2 cellular contexts compared by ENCODE assay signal in genomic region chr7:128707752-128708151, GRCh38.
A peak's percentile ranks its signal among the peaks of the same experiment; 100 is the strongest.
TF ChIP-seq lines count a peak whose summit lies in the region.

No MANE protein-coding gene starts in this region.

TF ChIP-seq in HEK293, 187 proteins besides CTCF, POLR2A, EP300 and RAD21 (continued from another document):
- TF ChIP-seq ZNF366 (tag by site-specific recombination; conservative IDR thresholded peaks at IDR 0.05) (peak; percentile 93), ZNF335 (tag by site-specific recombination; conservative IDR thresholded peaks at IDR 0.05) (no peak), OSR2 (tag by site-specific recombination; IDR thresholded peaks at IDR 0.05) (no peak), ZBTB6 (tag by site-specific recombination; IDR thresholded peaks at IDR 0.05) (no peak), ZNF26 (tag by site-specific recombination; IDR thresholded peaks at IDR 0.05) (0 out of 2 replicates have a peak, but pooled peaks have one; percentile 30), BCL11A (tag by site-specific recombination; IDR thresholded peaks at IDR 0.05; ENCODE audit: low read depth) (no peak), ZFP37 (tag by site-specific recombination; IDR thresholded peaks at IDR 0.05) (no peak), ZNF302 (tag by site-specific recombination; IDR thresholded peaks at IDR 0.05; ENCODE audit: low read depth) (no peak), ZNF677 (tag by site-specific recombination; IDR thresholded peaks at IDR 0.05) (no peak), ZNF645 (tag by site-specific recombination; IDR thresholded peaks at IDR 0.05) (no peak), ZNF704 (tag by site-specific recombination; IDR thresholded peaks at IDR 0.05) (no peak), ZNF266 (tag by site-specific recombination; IDR thresholded peaks at IDR 0.05; ENCODE audit: low read depth) (no peak), ZNF174 (tag by site-specific recombination; IDR thresholded peaks at IDR 0.05) (no peak), ZNF791 (tag by site-specific recombination; IDR thresholded peaks at IDR 0.05) (no peak), PRDM1 (tag by site-specific recombination; IDR thresholded peaks at IDR 0.05) (peak; percentile 93), ZNF24 (tag by site-specific recombination; IDR thresholded peaks at IDR 0.05) (no peak), SP3 (tag by site-specific recombination; IDR thresholded peaks at IDR 0.05) (no peak), ZNF585B (tag by site-specific recombination; IDR thresholded peaks at IDR 0.05) (no peak), GFI1B (tag by site-specific recombination; IDR thresholded peaks at IDR 0.05) (no peak), ZNF571 (tag by site-specific recombination; IDR thresholded peaks at IDR 0.05) (no peak), ATF2 (tag by site-specific recombination; IDR thresholded peaks at IDR 0.05; ENCODE audit: low read depth) (0 out of 2 replicates have a peak, but pooled peaks have one; percentile 23), ZNF621 (tag by site-specific recombination; IDR thresholded peaks at IDR 0.05) (no peak), ZNF596 (tag by site-specific recombination; IDR thresholded peaks at IDR 0.05) (no peak), ZBTB20 (tag by site-specific recombination; IDR thresholded peaks at IDR 0.05) (no peak), HIC1 (tag by site-specific recombination; IDR thresholded peaks at IDR 0.05) (no peak), ZNF701 (tag by site-specific recombination; IDR thresholded peaks at IDR 0.05) (no peak)

TF ChIP-seq in WTC11, 78 proteins besides CTCF, POLR2A, EP300 and RAD21 (continued from another document):
- TF ChIP-seq ZNF425 (CRISPR knock-in tag; conservative IDR thresholded peaks at IDR 0.05) (no peak), KAT7 (CRISPR knock-in tag; IDR thresholded peaks at IDR 0.05; ENCODE audit: borderline replicate concordance) (no peak)
